9 cellular contexts compared by ENCODE assay signal in the genomic region with DNA sequence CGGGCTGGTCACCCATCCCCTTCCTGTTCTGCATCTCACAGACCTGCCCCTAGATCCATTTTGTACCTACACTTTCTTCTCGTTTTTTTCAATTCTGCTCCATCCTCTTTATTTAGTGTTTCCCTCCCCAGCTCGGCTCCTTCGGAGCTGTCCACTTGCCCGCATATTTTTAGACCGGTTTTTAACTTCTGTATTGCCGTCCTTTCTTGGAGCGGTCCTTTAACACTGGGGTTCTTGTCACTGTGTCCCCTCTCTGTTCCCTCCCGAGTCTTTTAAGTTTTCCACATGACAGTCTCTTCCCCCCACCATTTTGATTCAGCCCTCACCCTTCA. TPM values are rescaled to one million over a fixed set of nuclear protein-coding genes. Genes with fewer than 3 reads are reported as not detected.
DNase-seq lines count a peak whose midpoint lies in the region; ATAC-seq and TF ChIP-seq lines count a peak whose summit lies in the region.
"Had no signal": no experiment of that assay in that cellular context is flagged by ENCODE, and none has a peak within 500 bp of the region (broad histone marks: within the 10 kb centered on the region; RNA-seq: fewer than 3 reads in every experiment).

No MANE protein-coding gene starts in this region.

- DNase-seq in GM03348 (ENCODE audit: low spot score) (peak; percentile 17), SJCRH30 (no peak), foreskin fibroblast (peak in 1 of 2 donors; percentile 57), gastrocnemius medialis (no peak), immature natural killer cell (no peak), NCI-H1105 (lab: John Stamatoyannopoulos, UW) (no peak), NCI-H226 (no peak), pons (ENCODE audit: low spot score) (no peak)
- DNase-seq: natural killer cell had no signal

- H3K4me1 ChIP-seq in SJCRH30 (peaks cover 27% of the 10 kb centered on the region), gastrocnemius medialis (peaks cover 62 to 67% of the 10 kb centered on the region in 2 donors)

- no peak for ATAC-seq in gastrocnemius medialis
- ATAC-seq: natural killer cell had no signal

- H3K4me3 ChIP-seq in SJCRH30 (peak overlapping the region; percentile 81), foreskin fibroblast (ENCODE audit: low read depth in 1 of 2, low read length in 2 of 2) (peak overlapping the region; percentile 82 to 88), gastrocnemius medialis (peak overlapping the region; percentile 71 to 98 (median 86))

- intact Hi-C loops in gastrocnemius medialis (cut with DNase I; ENCODE audit: low total_unique reads) = no loop called here

- no peaks in the 10 kb centered on the region for H3K9me3 Mint-ChIP-seq in immature natural killer cell
- H3K9me3 Mint-ChIP-seq: natural killer cell had no signal

- in situ Hi-C loops in gastrocnemius medialis (cut with MboI; ENCODE audit: low sequenced_read_pairs in 4 of 4) = loop anchor here in 1 of 4 donors (5.0 kb wide), 1 partner anchor 60 kb away; no protein-coding TSS in a partner anchor

- TF ChIP-seq CTCF in foreskin fibroblast (IDR thresholded peaks at IDR 0.05; ENCODE audit: low read depth, low read length) (no peak), gastrocnemius medialis (IDR thresholded peaks at IDR 0.05 in 4 of 5, conservative IDR thresholded peaks at IDR 0.05 in 1 of 5) (no peak)

- no peaks in the 10 kb centered on the region for H3K27me3 ChIP-seq in SJCRH30
- no peaks in the 10 kb centered on the region for H3K27me3 ChIP-seq in gastrocnemius medialis

- H3K4me1 Mint-ChIP-seq in immature natural killer cell = peaks cover 19 to 23% of the 10 kb centered on the region in 2 donors

- no peak overlapping the region for H3K27ac Mint-ChIP-seq in immature natural killer cell
- H3K27ac Mint-ChIP-seq: natural killer cell had no signal

- no peaks in the 10 kb centered on the region for H3K9me3 ChIP-seq in SJCRH30 (replicated peaks)
- no peaks in the 10 kb centered on the region for H3K9me3 ChIP-seq in gastrocnemius medialis

- no peak for TF ChIP-seq POLR2A in gastrocnemius medialis (IDR thresholded peaks at IDR 0.05)

- H3K27ac ChIP-seq in SJCRH30 = no peak overlapping the region
- H3K27ac ChIP-seq in gastrocnemius medialis = peak overlapping the region; percentile 94 to 100 (median 100)

- H3K36me3 ChIP-seq in SJCRH30 (no peaks in the 10 kb centered on the region), gastrocnemius medialis (no peaks in the 10 kb centered on the region)

- no peak overlapping the region for H3K4me3 Mint-ChIP-seq in immature natural killer cell
- H3K4me3 Mint-ChIP-seq: natural killer cell had no signal

- no peaks in the 10 kb centered on the region for H3K36me3 Mint-ChIP-seq in immature natural killer cell
- H3K36me3 Mint-ChIP-seq: natural killer cell had no signal

- peaks cover 4 to 11% (median 6%) of the 10 kb centered on the region in 3 donors for H3K27me3 Mint-ChIP-seq in immature natural killer cell (ENCODE audit: low read depth in 3 of 3)

RNA-seq across cellular contexts. Expression of a gene that starts 1.7 kb away (rescaled TPM):
- 44.0 and 49.5 TPM in 2 replicates for total RNA-seq in SJCRH30 (2014; rRNA removed; shearing (Covaris generic))
- total RNA-seq in gastrocnemius medialis = 10 to 100 TPM; 16.1 to 43.6 (median 32.7) TPM
- polyA plus RNA-seq in immature natural killer cell = 1 to 10 TPM; 1.5 to 6.9 (median 2.7) TPM

RNA-seq across cellular contexts. Expression of a gene that starts 11.8 kb away (rescaled TPM):
- total RNA-seq in SJCRH30 (2014; rRNA removed; shearing (Covaris generic)) = 133 and 139 TPM in 2 replicates
- 10 to 100 TPM; 42.7 to 94.1 (median 64.9) TPM for total RNA-seq in gastrocnemius medialis
- polyA plus RNA-seq in immature natural killer cell = 100 to 1,000 TPM in 1 of 3 donors, 10 to 100 TPM in 2; 86.8 to 116 (median 90.3) TPM
